Comparison of ENCODE assay signal across 22 cellular contexts in the genomic region with DNA sequence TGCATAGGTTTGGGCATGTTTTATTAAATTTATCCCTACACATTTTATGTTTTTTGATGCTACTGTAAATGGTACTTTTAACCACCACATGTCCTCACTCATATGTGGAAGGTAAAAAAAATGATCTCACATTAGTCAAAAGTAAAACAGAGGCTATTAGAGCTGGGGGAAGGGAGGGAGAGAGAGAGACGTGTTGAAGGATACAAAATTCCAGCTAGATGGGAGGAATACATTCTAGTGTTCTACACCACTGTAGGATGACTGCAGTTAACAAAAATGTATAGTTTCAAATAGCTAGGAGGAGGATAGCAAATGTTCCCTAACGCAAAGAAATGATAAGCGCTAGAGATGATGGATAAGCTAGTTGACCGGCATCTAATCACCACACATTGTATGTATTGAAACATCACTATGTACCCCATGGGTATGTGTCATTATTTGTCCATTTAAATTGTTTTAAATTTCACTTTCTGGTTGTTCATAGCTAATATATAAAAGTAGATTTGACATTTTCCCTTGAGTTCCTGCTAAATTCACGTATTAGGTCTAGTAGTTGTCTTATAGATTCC. TPM values are rescaled to one million over a fixed set of nuclear protein-coding genes. Genes with fewer than 3 reads are reported as not detected.
DNase-seq lines count a peak whose midpoint lies in the region; ATAC-seq, FAIRE-seq and TF ChIP-seq lines count a peak whose summit lies in the region.
"Had no signal": no experiment of that assay in that cellular context is flagged by ENCODE, and none has a peak within 500 bp of the region (broad histone marks: within the 10 kb centered on the region; RNA-seq: fewer than 3 reads in every experiment).

No MANE protein-coding gene starts in this region.

- no peak overlapping the region for H2AK9ac ChIP-seq in IMR-90 (replicated peaks; ENCODE audit: low read depth, low read length, poor library complexity)

- H4K91ac ChIP-seq in IMR-90 (ENCODE audit: insufficient read depth, low read depth, low read length): no peak overlapping the region

- WGBS in IMR-90 (ENCODE audit: extremely low coverage in 2 of 2, insufficient read length in 1 of 2), 2 experiments: no CpG with 5 or more reads among the region's 5 CpGs
- WGBS in K562 (ENCODE audit: insufficient coverage, low coverage, missing lambda C conversion rate): 17% methylated on average over 5 of the region's 5 CpGs

- no peak overlapping the region for H4K5ac ChIP-seq in IMR-90 (ENCODE audit: low read depth, low read length)

- BruUV-seq in IMR-90 (replicated peaks; lab: Mats Ljungman, UMichigan) (no TSS peak), K562 (replicated peaks; lab: Mats Ljungman, UMichigan) (no TSS peak)

- no peaks in the 10 kb centered on the region for H3K9me1 ChIP-seq in IMR-90 (ENCODE audit: insufficient read depth, low read length)
- no peaks in the 10 kb centered on the region for H3K9me1 ChIP-seq in K562 (ENCODE audit: control insufficient read depth, insufficient read depth, low read length)

- H3K4me3 Mint-ChIP-seq in mesothelial cell of epicardium: no peak overlapping the region
- H3K4me3 Mint-ChIP-seq in stimulated activated naive CD8-positive, alpha-beta T cell treated with anti-CD3 and anti-CD28 coated beads, Interleukin-15, amount 100 ng/mL, for 72 hours: no peak overlapping the region
- H3K4me3 Mint-ChIP-seq: B cell; CD8-positive, alpha-beta T cell; GM23338; H9 had no signal

- no peak overlapping the region; a peak in 1 of 4 replicates for H4K8ac ChIP-seq in IMR-90 (ENCODE audit: low read depth in 2 of 2, low read length in 2 of 2)

- H2BK15ac ChIP-seq in IMR-90 (ENCODE audit: low read depth, low read length): no peak overlapping the region

- H2AFZ ChIP-seq in IMR-90 (replicated peaks; ENCODE audit: low read length, poor library complexity): no peak overlapping the region
- peak overlapping the region; percentile 21; the same call in 1 of the 2 replicates for H2AFZ ChIP-seq in K562 (ENCODE audit: low read depth, low read length)
- H2AFZ ChIP-seq: GM23338 had no signal

- no peak overlapping the region for H2AK5ac ChIP-seq in IMR-90 (ENCODE audit: low read depth, low read length)

- no peak overlapping the region for H2BK5ac ChIP-seq in IMR-90 (ENCODE audit: low read depth, low read length, poor library complexity, severe bottlenecking)

- no peaks in the 10 kb centered on the region for H3K9me3 ChIP-seq in IMR-90 (ENCODE audit: control insufficient read depth, insufficient read depth, low read length)
- H3K9me3 ChIP-seq in adipocyte (ENCODE audit: control insufficient read depth, low read length): no peaks in the 10 kb centered on the region
- no peaks in the 10 kb centered on the region for H3K9me3 ChIP-seq in K562 (replicated peaks; ENCODE audit: control insufficient read depth, insufficient read depth, low read depth, low read length)
- H3K9me3 ChIP-seq: BLaER1, Caco-2 had no signal

- H3K27me3 ChIP-seq in IMR-90 (ENCODE audit: control insufficient read depth, insufficient read depth, low read length) (no peaks in the 10 kb centered on the region), adipocyte (replicated peaks; ENCODE audit: control insufficient read depth, insufficient read depth, low read length) (no peaks in the 10 kb centered on the region), K562 (ENCODE audit: control insufficient read depth in 2 of 2, insufficient read depth in 2 of 2, low read length in 2 of 2) (peaks cover 2 to 11% of the 10 kb centered on the region in 2 experiments; a peak in 2 of 5 replicates)
- H3K27me3 ChIP-seq: BLaER1 had no signal

- in situ Hi-C loops in IMR-90 (cut with MboI; ENCODE audit: low sequenced_read_pairs): no loop called here
- in situ Hi-C loops in K562 (cut with MboI): no loop called here

- no peak overlapping the region for H2BK20ac ChIP-seq in IMR-90 (ENCODE audit: low read depth, low read length)

- TF ChIP-seq CTCF in IMR-90 (conservative IDR thresholded peaks at IDR 0.05; ENCODE audit: low read depth, low read length): no peak
- no peak for TF ChIP-seq CTCF in K562 (IDR thresholded peaks at IDR 0.05 in 2 of 3, conservative IDR thresholded peaks at IDR 0.05 in 1 of 3; ENCODE audit: insufficient read depth in 2 of 3, low read depth in 1 of 3, low read length in 3 of 3)
- TF ChIP-seq CTCF in mesothelial cell of epicardium (IDR thresholded peaks at IDR 0.05; ENCODE audit: unreplicated experiment): no peak

- no peaks in the 10 kb centered on the region for H3K27me3 Mint-ChIP-seq in mesothelial cell of epicardium (ENCODE audit: low read depth)
- H3K27me3 Mint-ChIP-seq in stimulated activated naive CD8-positive, alpha-beta T cell treated with anti-CD3 and anti-CD28 coated beads, Interleukin-15, amount 100 ng/mL, for 72 hours: no peaks in the 10 kb centered on the region
- H3K27me3 Mint-ChIP-seq: B cell; CD4-positive, CD25-positive, alpha-beta regulatory T cell had no signal

- no peak overlapping the region for H3K56ac ChIP-seq in IMR-90 (ENCODE audit: extremely low read depth, insufficient read depth, low read length)

- FAIRE-seq in K562 (lab: Jason Lieb, UNC): no peak
- FAIRE-seq: GM12891, GM18507 had no signal

- dilution Hi-C loops in IMR-90 (cut with HindIII; ENCODE audit: low sequenced_read_pairs, unreplicated experiment): no loop called here

- no peaks in the 10 kb centered on the region for H3K79me2 ChIP-seq in K562 (ENCODE audit: control insufficient read depth, insufficient read depth, low read length)

- H3K27ac ChIP-seq in IMR-90 (ENCODE audit: insufficient read depth, low read length): no peak overlapping the region
- no peak overlapping the region for H3K27ac ChIP-seq in K562 (ENCODE audit: extremely low read depth, low read depth, low read length)
- H3K27ac ChIP-seq: BLaER1, C4-2B had no signal

- intact Hi-C loops in IMR-90 (cut with micrococcal nuclease): no loop called here
- intact Hi-C loops in K562 (cut with micrococcal nuclease): no loop called here

- CTCF ChIA-PET in IMR-90 (lab: Yijun Ruan, JAX) (interaction anchor here (0.9 kb wide), 1 partner anchor 134 kb away, joined by 3 read pairs; no protein-coding TSS in a partner anchor), K562 (lab: Yijun Ruan, JAX; ENCODE audit: low intra/inter-chr PET ratio) (interaction anchor here (0.8 kb wide), 1 partner anchor 45 kb away, joined by 3 read pairs; no protein-coding TSS in a partner anchor)

- no peaks in the 10 kb centered on the region for H3K36me3 ChIP-seq in IMR-90 (ENCODE audit: control insufficient read depth, insufficient read depth, low read length)
- no peaks in the 10 kb centered on the region for H3K36me3 ChIP-seq in adipocyte (ENCODE audit: control insufficient read depth, insufficient read depth, low read length, severe bottlenecking)
- H3K36me3 ChIP-seq in K562 (ENCODE audit: control insufficient read depth, insufficient read depth, low read length): no peaks in the 10 kb centered on the region

- H3K4me2 ChIP-seq in IMR-90 (ENCODE audit: low read depth, low read length) (no peak overlapping the region; the same call in 1 of the 2 replicates), K562 (ENCODE audit: insufficient read depth, low read length) (no peak overlapping the region; the same call in 1 of the 2 replicates)
- H3K4me2 ChIP-seq: BLaER1, GM23338 had no signal

- no peak overlapping the region for H3K18ac ChIP-seq in IMR-90 (ENCODE audit: low read depth, low read length)

- H2BK120ac ChIP-seq in IMR-90 (ENCODE audit: low read depth, low read length): no peak overlapping the region

- peaks cover 5% of the 10 kb centered on the region for H3K36me3 Mint-ChIP-seq in mesothelial cell of epicardium

- ATAC-seq in IMR-90 (ENCODE audit: low read depth): peak; percentile 62; the same call in 1 of the 2 replicates
- ATAC-seq in K562: no peak
- no peak for ATAC-seq in stimulated activated naive CD8-positive, alpha-beta T cell treated with anti-CD3 and anti-CD28 coated beads, Interleukin-15, amount 100 ng/mL, for 72 hours
- ATAC-seq: CD8-positive, alpha-beta T cell; GM23338; HCT116 had no signal

- no peaks in the 10 kb centered on the region for H3K79me1 ChIP-seq in IMR-90 (ENCODE audit: low read depth in 1 of 2, low read length in 2 of 2)

- H3K4me3 ChIP-seq in IMR-90 (ENCODE audit: insufficient read depth, low read depth, low read length) (no peak overlapping the region), adipocyte (ENCODE audit: low read length) (no peak overlapping the region), K562 (no peak overlapping the region)
- H3K4me3 ChIP-seq: BLaER1, GM23338 had no signal

- no peaks in the 10 kb centered on the region for H3K4me1 ChIP-seq in IMR-90 (ENCODE audit: control insufficient read depth, insufficient read depth, low read length)
- H3K4me1 ChIP-seq in adipocyte (ENCODE audit: control insufficient read depth, insufficient read depth, low read length): no peaks in the 10 kb centered on the region
- peaks cover 8 to 11% of the 10 kb centered on the region in 2 experiments; a peak in 4 of 5 replicates for H3K4me1 ChIP-seq in K562 (replicated peaks in 1 of 2; ENCODE audit: control insufficient read depth in 2 of 2, insufficient read depth in 2 of 2, low read length in 2 of 2)
- H3K4me1 ChIP-seq: BLaER1, Caco-2 had no signal

- POLR2A ChIA-PET in IMR-90 (lab: Charles Lee; ENCODE audit: unreplicated experiment) (no interaction called here), K562 (lab: Yijun Ruan, JAX) (interaction anchor here (0.6 to 6.0 kb wide), 14 partner anchors 10 to 325 kb away, joined by 3 to 51 read pairs (median 4); partner anchors contain the start of genes GNB1L and RTL10)

- no peak overlapping the region for H3K23ac ChIP-seq in IMR-90 (ENCODE audit: low read depth, low read length)

- TF ChIP-seq RAD21 in IMR-90 (IDR thresholded peaks at IDR 0.05; ENCODE audit: low read length) (no peak), K562 (CRISPR knock-in tag; conservative IDR thresholded peaks at IDR 0.05 in 1 of 2, IDR thresholded peaks at IDR 0.05 in 1 of 2) (no peak)

- H4K20me1 ChIP-seq in IMR-90 (ENCODE audit: insufficient read depth, low read length) (no peaks in the 10 kb centered on the region), K562 (replicated peaks; ENCODE audit: control insufficient read depth, insufficient read depth, low read length) (no peaks in the 10 kb centered on the region)
- H4K20me1 ChIP-seq: BLaER1 had no signal

- TF ChIP-seq EP300 in K562 (IDR thresholded peaks at IDR 0.05; ENCODE audit: low read length): no peak

- TF ChIP-seq POLR2A in IMR-90 (IDR thresholded peaks at IDR 0.05; ENCODE audit: low read depth, low read length): no peak
- no peak for TF ChIP-seq POLR2A in K562 (conservative IDR thresholded peaks at IDR 0.05)

- no peak overlapping the region for H3K14ac ChIP-seq in IMR-90 (replicated peaks; ENCODE audit: low read depth, low read length)

- H3K9ac ChIP-seq in IMR-90 (ENCODE audit: low read depth, low read length) (no peak overlapping the region), adipocyte (ENCODE audit: low read length) (no peak overlapping the region), K562 (ENCODE audit: insufficient read depth in 1 of 2, low read depth in 2 of 2, low read length in 2 of 2) (no peak overlapping the region)
- H3K9ac ChIP-seq: BLaER1 had no signal

- DNase-seq in IMR-90 (peak; percentile 28), adipocyte (ENCODE audit: low read depth) (peak; percentile 11), K562 (ENCODE audit: extremely low read depth in 1 of 4, low spot score in 3 of 4) (no peak), mesothelial cell of epicardium (ENCODE audit: low spot score in 2 of 2, unreplicated experiment in 2 of 2) (no peak), AG20443 (ENCODE audit: low spot score) (no peak), OCI-M2 (lab: John Stamatoyannopoulos, UW; ENCODE audit: unreplicated experiment) (no peak)
- no peak for DNase-seq in stimulated activated CD4-positive, alpha-beta T cell treated with anti-CD3 and anti-CD28 coated beads, Interleukin-2, amount 100 ng/mL, for 24 hours
- DNase-seq in stimulated activated naive CD8-positive, alpha-beta T cell treated with anti-CD3 and anti-CD28 coated beads, Interleukin-15, amount 100 ng/mL, for 72 hours: no peak
- DNase-seq: Caco-2; CD4-positive, CD25-positive, alpha-beta regulatory T cell; CD8-positive, alpha-beta T cell; DMS153; DND-41; GDM1; H9 had no signal

- H3K4ac ChIP-seq in IMR-90 (ENCODE audit: low read depth, low read length): no peak overlapping the region

- H3K9me3 Mint-ChIP-seq in mesothelial cell of epicardium: peaks cover 3% of the 10 kb centered on the region
- H3K9me3 Mint-ChIP-seq in stimulated activated naive CD8-positive, alpha-beta T cell treated with anti-CD3 and anti-CD28 coated beads, Interleukin-15, amount 100 ng/mL, for 72 hours: no peaks in the 10 kb centered on the region
- H3K9me3 Mint-ChIP-seq: CD4-positive, CD25-positive, alpha-beta regulatory T cell; CD8-positive, alpha-beta T cell; GM23338; H9 had no signal

- peaks cover 12% of the 10 kb centered on the region for H3K4me1 Mint-ChIP-seq in mesothelial cell of epicardium
- no peaks in the 10 kb centered on the region for H3K4me1 Mint-ChIP-seq in stimulated activated naive CD8-positive, alpha-beta T cell treated with anti-CD3 and anti-CD28 coated beads, Interleukin-15, amount 100 ng/mL, for 72 hours
- H3K4me1 Mint-ChIP-seq: B cell had no signal

- peak overlapping the region; percentile 11 for H3K27ac Mint-ChIP-seq in mesothelial cell of epicardium
- no peak overlapping the region for H3K27ac Mint-ChIP-seq in stimulated activated naive CD8-positive, alpha-beta T cell treated with anti-CD3 and anti-CD28 coated beads, Interleukin-15, amount 100 ng/mL, for 72 hours
- H3K27ac Mint-ChIP-seq: B cell; CD8-positive, alpha-beta T cell; GM23338; H9 had no signal

RNA-seq across cellular contexts. Expression of gene GNB1L, which starts 9.9 kb away (rescaled TPM):
- total RNA-seq in IMR-90 (2012; rRNA removed) (1.7 and 2.5 TPM in 2 replicates), K562 (2014; rRNA removed) (48.9 and 69.1 TPM in 2 replicates), K562 (2014; rRNA removed; fragmentation: Illumina TruSeq; extraction: Trizol) (0.57 and 0.84 TPM in 2 replicates), K562 (2015; rRNA removed; fragmentation: Illumina TruSeq; extraction: Trizol) (17.8 and 20.6 TPM in 2 replicates), K562 (2021) (50.5 and 55.3 TPM in 2 replicates), mesothelial cell of epicardium (9.0 to 9.9 TPM (median 9.8 TPM) in 3 replicates)
- polyA plus RNA-seq in IMR-90 (2012; rRNA removed) (4.4 and 5.5 TPM in 2 replicates), K562 (2011; rRNA removed) (10.2 and 35.0 TPM in 2 replicates), K562 (2014; fragmentation: Illumina TruSeq; extraction: Trizol) (1.9 and 18.0 TPM in 2 replicates), K562 (2014; fragmentation: Nextera tagmentation; extraction: Ambion mirVana) (1 to 10 TPM in 1 of 2 experiments, under 1 TPM in 1; 0.56 to 3.5 TPM), K562 (2014; rRNA removed) (40.7 and 41.3 TPM in 2 replicates)
- polyA plus RNA-seq in IMR-90 (2012; cell fraction: cytosol; rRNA removed): 5.3 and 8.3 TPM in 2 replicates
- 3.5 and 12.3 TPM in 2 replicates for polyA plus RNA-seq in IMR-90 (2012; cell fraction: nucleus; rRNA removed; ENCODE audit: low replicate concordance)
- total RNA-seq in K562 (2011; cell fraction: chromatin; rRNA removed; ENCODE audit: low replicate concordance): 5.3 and 21.3 TPM in 2 replicates
- total RNA-seq in K562 (2011; cell fraction: nucleolus; rRNA removed): 21.8 and 25.5 TPM in 2 replicates
- 7.3 and 7.8 TPM in 2 replicates for total RNA-seq in K562 (2011; cell fraction: nucleoplasm; rRNA removed)
- polyA plus RNA-seq in K562 (2011; cell fraction: cytosol; rRNA removed): 37.2 and 43.8 TPM in 2 replicates
- 33.2 and 43.3 TPM in 2 replicates for polyA plus RNA-seq in K562 (2011; cell fraction: nucleus; rRNA removed)
- 42.2 and 62.2 TPM in 2 replicates for polyA plus RNA-seq in K562 (2012)
- polyA minus RNA-seq in K562 (2011; rRNA and poly(A)+ RNA removed): 2.8 and 3.7 TPM in 2 replicates
- polyA minus RNA-seq in K562 (2011; cell fraction: cytosol; rRNA and poly(A)+ RNA removed): 13.2 and 33.0 TPM in 2 replicates
- 12.0 and 14.3 TPM in 2 replicates for polyA minus RNA-seq in K562 (2011; cell fraction: nucleus; rRNA and poly(A)+ RNA removed)

RNA-seq across cellular contexts. Expression of gene RTL10, which starts 9.9 kb away (rescaled TPM):
- total RNA-seq in IMR-90 (2012; rRNA removed): 8.6 TPM in 2 replicates
- 12.1 and 14.0 TPM in 2 replicates for polyA plus RNA-seq in IMR-90 (2012; rRNA removed)
- 8.4 and 9.2 TPM in 2 replicates for polyA plus RNA-seq in IMR-90 (2012; cell fraction: cytosol; rRNA removed)
- polyA plus RNA-seq in IMR-90 (2012; cell fraction: nucleus; rRNA removed; ENCODE audit: low replicate concordance): 24.4 and 41.2 TPM in 2 replicates
- total RNA-seq in K562 (2011; cell fraction: chromatin; rRNA removed; ENCODE audit: low replicate concordance): 82.4 and 192 TPM in 2 replicates
- 134 and 166 TPM in 2 replicates for total RNA-seq in K562 (2011; cell fraction: nucleolus; rRNA removed)
- 107 and 110 TPM in 2 replicates for total RNA-seq in K562 (2011; cell fraction: nucleoplasm; rRNA removed)
- total RNA-seq in K562 (2014; rRNA removed): 32.5 and 42.0 TPM in 2 replicates
- 16.3 and 19.8 TPM in 2 replicates for total RNA-seq in K562 (2014; rRNA removed; fragmentation: Illumina TruSeq; extraction: Trizol)
- 26.2 and 28.8 TPM in 2 replicates for total RNA-seq in K562 (2015; rRNA removed; fragmentation: Illumina TruSeq; extraction: Trizol)
- 75.4 and 75.5 TPM in 2 replicates for total RNA-seq in K562 (2021)
- 32.7 and 82.6 TPM in 2 replicates for polyA plus RNA-seq in K562 (2011; rRNA removed)
- polyA plus RNA-seq in K562 (2011; cell fraction: cytosol; rRNA removed): 68.8 and 74.9 TPM in 2 replicates
- 124 and 157 TPM in 2 replicates for polyA plus RNA-seq in K562 (2011; cell fraction: nucleus; rRNA removed)
- polyA plus RNA-seq in K562 (2012): 40.3 and 56.9 TPM in 2 replicates
- 39.2 and 40.1 TPM in 2 replicates for polyA plus RNA-seq in K562 (2014; fragmentation: Illumina TruSeq; extraction: Trizol)
- polyA plus RNA-seq in K562 (2014; fragmentation: Nextera tagmentation; extraction: Ambion mirVana): 10 to 100 TPM; 23.6 to 33.7 TPM
- polyA plus RNA-seq in K562 (2014; rRNA removed): 28.2 and 31.2 TPM in 2 replicates
- polyA minus RNA-seq in K562 (2011; rRNA and poly(A)+ RNA removed): 49.5 and 66.5 TPM in 2 replicates
- polyA minus RNA-seq in K562 (2011; cell fraction: cytosol; rRNA and poly(A)+ RNA removed): 31.7 and 46.0 TPM in 2 replicates
- 42.7 and 85.4 TPM in 2 replicates for polyA minus RNA-seq in K562 (2011; cell fraction: nucleus; rRNA and poly(A)+ RNA removed)
- total RNA-seq in mesothelial cell of epicardium: 32.2 to 35.1 TPM (median 34.3 TPM) in 3 replicates

Comparison
In these comparisons a context has a peak if more than half of its experiments do, and no peak if none do; other contexts are left out.
1. DNase-seq: peak in IMR-90 (single experiment) and adipocyte (single experiment); none in K562 (0 of 4), mesothelial cell of epicardium (0 of 2), AG20443 (single experiment), OCI-M2 (single experiment), stimulated activated CD4-positive, alpha-beta T cell treated with anti-CD3 and anti-CD28 coated beads, Interleukin-2, amount 100 ng/mL, for 24 hours (0 of 2) and stimulated activated naive CD8-positive, alpha-beta T cell treated with anti-CD3 and anti-CD28 coated beads, Interleukin-15, amount 100 ng/mL, for 72 hours (0 of 2).